In genomic region chr3:112653209-112653871, GRCh38 we compare ENCODE assay signal across 11 cellular contexts. TPM values are rescaled to one million over a fixed set of nuclear protein-coding genes. Genes with fewer than 3 reads are reported as not detected.
DNase-seq lines count a peak whose midpoint lies in the region; ATAC-seq and TF ChIP-seq lines count a peak whose summit lies in the region.
"Had no signal": no experiment of that assay in that cellular context is flagged by ENCODE, and none has a peak within 500 bp of the region (broad histone marks: within the 10 kb centered on the region; RNA-seq: fewer than 3 reads in every experiment).

No MANE protein-coding gene starts in this region.

- H3K27me3 Mint-ChIP-seq in stimulated activated naive CD8-positive, alpha-beta T cell treated with anti-CD3 and anti-CD28 coated beads, Interleukin-15, amount 100 ng/mL, for 72 hours = no peaks in the 10 kb centered on the region

- no peak for TF ChIP-seq CTCF in Panc1 (IDR thresholded peaks at IDR 0.05)
- TF ChIP-seq CTCF in osteoblast (IDR thresholded peaks at IDR 0.05; ENCODE audit: extremely low read depth, low read depth, low read length) = no peak

- no peak overlapping the region for H3K27ac Mint-ChIP-seq in stimulated activated naive CD8-positive, alpha-beta T cell treated with anti-CD3 and anti-CD28 coated beads, Interleukin-15, amount 100 ng/mL, for 72 hours
- no peak overlapping the region for H3K27ac Mint-ChIP-seq in stimulated activated effector memory CD8-positive, alpha-beta T cell treated with anti-CD3 and anti-CD28 coated beads, Interleukin-12 subunit alpha, Interleukin-12 subunit beta, amount 100 ng/mL, for 72 hours
- H3K27ac Mint-ChIP-seq: endodermal cell had no signal

- H3K9me3 ChIP-seq in Panc1 (ENCODE audit: control insufficient read depth, insufficient read depth, low read depth, low read length) (no peaks in the 10 kb centered on the region), osteoblast (ENCODE audit: low read depth, low read length) (no peaks in the 10 kb centered on the region)

- CTCF ChIA-PET in Panc1 (lab: Charles Lee) = interaction anchor here (0.7 kb wide), 1 partner anchor 31 kb away, joined by 5 read pairs; no protein-coding TSS in a partner anchor

- BruUV-seq in Panc1 (replicated peaks; lab: Mats Ljungman, UMichigan) = no TSS peak

- in situ Hi-C loops in Panc1 (cut with HindIII; ENCODE audit: low pct_unique_long_range_greater_than_20kb, low sequenced_read_pairs) = no loop called here

- H2AFZ ChIP-seq in osteoblast (ENCODE audit: low read length) = no peak overlapping the region

- H3K4me1 ChIP-seq in Panc1 (ENCODE audit: control insufficient read depth, insufficient read depth, low read length) (no peaks in the 10 kb centered on the region), osteoblast (ENCODE audit: insufficient read depth, low read length) (peaks cover 71% of the 10 kb centered on the region)

- H3K27ac ChIP-seq in Panc1 (ENCODE audit: low read length) (no peak overlapping the region), osteoblast (ENCODE audit: low read depth, low read length) (peak overlapping the region; percentile 98)

- no peaks in the 10 kb centered on the region for H3K36me3 ChIP-seq in Panc1 (ENCODE audit: control insufficient read depth, insufficient read depth, low read length)
- no peaks in the 10 kb centered on the region for H3K36me3 ChIP-seq in osteoblast (ENCODE audit: insufficient read depth, low read length)

- no peaks in the 10 kb centered on the region for H3K27me3 ChIP-seq in Panc1 (ENCODE audit: control insufficient read depth, insufficient read depth, low read length)
- no peaks in the 10 kb centered on the region for H3K27me3 ChIP-seq in osteoblast (ENCODE audit: insufficient read depth, low read length)

- intact Hi-C loops in Panc1 (cut with micrococcal nuclease; ENCODE audit: unreplicated experiment) = no loop called here

- peaks cover 15% of the 10 kb centered on the region for H3K4me1 Mint-ChIP-seq in stimulated activated naive CD8-positive, alpha-beta T cell treated with anti-CD3 and anti-CD28 coated beads, Interleukin-15, amount 100 ng/mL, for 72 hours
- peaks cover 19% of the 10 kb centered on the region for H3K4me1 Mint-ChIP-seq in stimulated activated effector memory CD8-positive, alpha-beta T cell treated with anti-CD3 and anti-CD28 coated beads, Interleukin-12 subunit alpha, Interleukin-12 subunit beta, amount 100 ng/mL, for 72 hours

- no peaks in the 10 kb centered on the region for H3K9me3 Mint-ChIP-seq in stimulated activated naive CD8-positive, alpha-beta T cell treated with anti-CD3 and anti-CD28 coated beads, Interleukin-15, amount 100 ng/mL, for 72 hours
- no peaks in the 10 kb centered on the region for H3K9me3 Mint-ChIP-seq in stimulated activated effector memory CD8-positive, alpha-beta T cell treated with anti-CD3 and anti-CD28 coated beads, Interleukin-12 subunit alpha, Interleukin-12 subunit beta, amount 100 ng/mL, for 72 hours
- H3K9me3 Mint-ChIP-seq: endodermal cell had no signal

- H3K4me3 Mint-ChIP-seq in stimulated activated naive CD8-positive, alpha-beta T cell treated with anti-CD3 and anti-CD28 coated beads, Interleukin-15, amount 100 ng/mL, for 72 hours = no peak overlapping the region
- no peak overlapping the region for H3K4me3 Mint-ChIP-seq in stimulated activated effector memory CD8-positive, alpha-beta T cell treated with anti-CD3 and anti-CD28 coated beads, Interleukin-12 subunit alpha, Interleukin-12 subunit beta, amount 100 ng/mL, for 72 hours
- H3K4me3 Mint-ChIP-seq: endodermal cell had no signal

- H4K20me1 ChIP-seq in osteoblast (ENCODE audit: insufficient read depth, low read length) = no peaks in the 10 kb centered on the region

- DNase-seq in AG08395 (ENCODE audit: low spot score) (peak; percentile 91), Panc1 (ENCODE audit: low read depth, low spot score) (no peak), fibroblast of gingiva (ENCODE audit: low read depth) (peak; percentile 94), osteoblast (ENCODE audit: insufficient read length, low spot score, missing footprints) (peak; percentile 89), SK-N-DZ (ENCODE audit: low spot score) (no peak)
- DNase-seq in stimulated activated naive CD8-positive, alpha-beta T cell treated with anti-CD3 and anti-CD28 coated beads, Interleukin-15, amount 100 ng/mL, for 72 hours = no peak
- DNase-seq in stimulated activated effector memory CD8-positive, alpha-beta T cell treated with anti-CD3 and anti-CD28 coated beads, Interleukin-12 subunit alpha, Interleukin-12 subunit beta, amount 100 ng/mL, for 72 hours (ENCODE audit: low spot score in 2 of 2) = no peak
- DNase-seq: activated effector memory CD4-positive, alpha-beta T cell treated with Interleukin-2 at 50 U/mL for 16 hours; C1 segment of cervical spinal cord; endodermal cell had no signal

- POLR2A ChIA-PET in Panc1 (lab: Charles Lee) = interaction anchor here (0.7 kb wide), 1 partner anchor 81 kb away, joined by 3 read pairs; no protein-coding TSS in a partner anchor

- H3K4me3 ChIP-seq in Panc1 (ENCODE audit: low read depth in 2 of 2, low read length in 2 of 2) (no peak overlapping the region), osteoblast (ENCODE audit: insufficient read depth, low read length) (peak overlapping the region; percentile 52)

- ATAC-seq in Panc1 = peak; percentile 80
- ATAC-seq in stimulated activated naive CD8-positive, alpha-beta T cell treated with anti-CD3 and anti-CD28 coated beads, Interleukin-15, amount 100 ng/mL, for 72 hours = no peak
- ATAC-seq in stimulated activated effector memory CD8-positive, alpha-beta T cell treated with anti-CD3 and anti-CD28 coated beads, Interleukin-12 subunit alpha, Interleukin-12 subunit beta, amount 100 ng/mL, for 72 hours = no peak
- no peak for ATAC-seq in activated CD4-positive, CD25-positive, alpha-beta regulatory T cell treated with anti-CD3 and anti-CD28 coated beads, Interleukin-2, amount 50 U/mL, for 24 hours

- H3K79me2 ChIP-seq in osteoblast (ENCODE audit: insufficient read depth, low read length) = no peaks in the 10 kb centered on the region

- H3K4me2 ChIP-seq in osteoblast (ENCODE audit: insufficient read depth, low read length) = peak overlapping the region; percentile 81

- H3K36me3 Mint-ChIP-seq in stimulated activated effector memory CD8-positive, alpha-beta T cell treated with anti-CD3 and anti-CD28 coated beads, Interleukin-12 subunit alpha, Interleukin-12 subunit beta, amount 100 ng/mL, for 72 hours = no peaks in the 10 kb centered on the region

RNA-seq across cellular contexts. Expression of gene CCDC80, which starts 12.4 kb away (rescaled TPM):
- total RNA-seq in Panc1 (2021; ENCODE audit: unreplicated experiment) (0.64 TPM), osteoblast (564 and 657 TPM in 2 replicates)
- 0.11 TPM for polyA plus RNA-seq in Panc1 (2012; ENCODE audit: insufficient read length)
- polyA plus RNA-seq in SK-N-DZ (2014; cell fraction: cytosol; rRNA removed) = 3.2 and 3.9 TPM in 2 replicates
- polyA plus RNA-seq in SK-N-DZ (2014; cell fraction: nucleus; rRNA removed) = 2.1 and 2.9 TPM in 2 replicates

Comparison
In these comparisons a context has a peak if more than half of its experiments do, and no peak if none do; other contexts are left out.
1. DNase-seq: peak in AG08395 (single experiment), fibroblast of gingiva (single experiment) and osteoblast (single experiment); none in Panc1 (single experiment), stimulated activated naive CD8-positive, alpha-beta T cell treated with anti-CD3 and anti-CD28 coated beads, Interleukin-15, amount 100 ng/mL, for 72 hours (0 of 2), SK-N-DZ (single experiment) and stimulated activated effector memory CD8-positive, alpha-beta T cell treated with anti-CD3 and anti-CD28 coated beads, Interleukin-12 subunit alpha, Interleukin-12 subunit beta, amount 100 ng/mL, for 72 hours (0 of 2).
2. RNA of gene CCDC80, which starts 12.4 kb away (total RNA-seq): 564 to 657 TPM in osteoblast; 0.64 TPM in Panc1 (single experiment); every median in the first group is over 100 times any median in the second.